ENCODE assay signal across 8 cellular contexts in the genomic region with DNA sequence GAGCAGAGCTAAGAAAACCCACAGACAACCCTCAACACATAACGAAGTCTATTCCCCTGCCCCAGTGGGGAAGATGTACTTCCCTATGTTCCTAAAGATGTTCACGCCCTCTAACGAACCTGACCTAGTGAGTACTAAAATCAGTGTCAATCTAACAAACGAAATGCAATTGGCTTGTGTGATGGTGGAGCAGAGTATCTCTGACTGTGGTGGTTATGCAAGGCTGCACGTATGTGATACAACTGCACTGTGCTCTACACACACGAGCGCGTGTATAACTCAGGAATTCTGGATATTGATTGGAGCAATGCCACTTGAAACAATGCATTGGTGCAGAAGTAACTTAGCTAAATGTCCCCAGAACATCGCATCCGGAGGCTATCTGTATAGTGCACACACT. TPM values are rescaled to one million over a fixed set of nuclear protein-coding genes. Genes with fewer than 3 reads are reported as not detected.
A peak's percentile ranks its signal among the peaks of the same experiment; 100 is the strongest.
DNase-seq lines count a peak whose midpoint lies in the region; TF ChIP-seq lines count a peak whose summit lies in the region.

No MANE protein-coding gene starts in this region.

- BruUV-seq in A673 (replicated peaks; lab: Mats Ljungman, UMichigan) = no TSS peak

- H3K4me3 ChIP-seq in A673 (ENCODE audit: low read depth, low read length, poor library complexity, severe bottlenecking) (peak overlapping the region; percentile 94), adipocyte (ENCODE audit: low read length) (peak overlapping the region; percentile 86), thymus (ENCODE audit: low read length) (peak overlapping the region; percentile 77)

- no peaks in the 10 kb centered on the region for H3K9me3 ChIP-seq in A673 (ENCODE audit: low read depth, low read length, poor library complexity, severe bottlenecking)
- H3K9me3 ChIP-seq in adipocyte (ENCODE audit: control insufficient read depth, low read length) = no peaks in the 10 kb centered on the region
- no peaks in the 10 kb centered on the region for H3K9me3 ChIP-seq in thymus (ENCODE audit: control insufficient read depth)

- 47% methylated on average over 10 of the region's 10 CpGs for WGBS in thymus

- peaks cover 30% of the 10 kb centered on the region for H3K36me3 Mint-ChIP-seq in HFFc6 (ENCODE audit: low read depth)

- H3K4me1 Mint-ChIP-seq in HFFc6 (ENCODE audit: low read depth) = peaks cover 44% of the 10 kb centered on the region

- peak overlapping the region; percentile 92 for H3K9ac ChIP-seq in adipocyte (ENCODE audit: low read length)

- H3K27ac ChIP-seq in A673 (ENCODE audit: low read depth, low read length, poor library complexity, severe bottlenecking) = peak overlapping the region; percentile 91
- H3K27ac ChIP-seq in thymus (ENCODE audit: low read depth) = no peak overlapping the region

- H3K4me1 ChIP-seq in A673 (ENCODE audit: insufficient read depth, low read length, poor library complexity, severe bottlenecking) (peaks cover 11% of the 10 kb centered on the region), adipocyte (ENCODE audit: control insufficient read depth, insufficient read depth, low read length) (peaks cover 27% of the 10 kb centered on the region), thymus (ENCODE audit: control insufficient read depth, insufficient read depth, low read length) (peaks cover 29% of the 10 kb centered on the region)

- CTCF ChIA-PET in A673 (lab: Charles Lee) = no interaction called here

- no peak for DNase-seq in A673 (ENCODE audit: low spot score)
- DNase-seq in HFFc6 = peak; percentile 20
- DNase-seq in adipocyte (ENCODE audit: low read depth) = peak; percentile 62
- peak; percentile 50 for DNase-seq in kidney tubule cell (ENCODE audit: low spot score)
- DNase-seq in HUDEP-2 (lab: John Stamatoyannopoulos, UW; ENCODE audit: unreplicated experiment in 76 of 76) = no peak
- DNase-seq in NCI-H524 (lab: John Stamatoyannopoulos, UW) = no peak
- DNase-seq in D341Med (ENCODE audit: low spot score) = no peak

- H3K27ac Mint-ChIP-seq in HFFc6 = peak overlapping the region; percentile 68

- no peaks in the 10 kb centered on the region for H3K9me3 Mint-ChIP-seq in HFFc6

- POLR2A ChIA-PET in A673 (lab: Charles Lee; ENCODE audit: low non-redundant PET) = no interaction called here

- no peaks in the 10 kb centered on the region for H3K27me3 Mint-ChIP-seq in HFFc6 (ENCODE audit: insufficient read depth)

- H3K27me3 ChIP-seq in A673 (replicated peaks; ENCODE audit: insufficient read depth, low read depth, low read length, poor library complexity) (no peaks in the 10 kb centered on the region), adipocyte (replicated peaks; ENCODE audit: control insufficient read depth, insufficient read depth, low read length) (no peaks in the 10 kb centered on the region), thymus (ENCODE audit: control insufficient read depth, insufficient read depth) (no peaks in the 10 kb centered on the region)

- peak overlapping the region; percentile 91 for H3K4me3 Mint-ChIP-seq in HFFc6

- H3K36me3 ChIP-seq in A673 (ENCODE audit: insufficient read depth, low read length, poor library complexity, severe bottlenecking) (peaks cover 45% of the 10 kb centered on the region), adipocyte (ENCODE audit: control insufficient read depth, insufficient read depth, low read length, severe bottlenecking) (peaks cover 32% of the 10 kb centered on the region), thymus (ENCODE audit: control insufficient read depth, insufficient read depth) (peaks cover 10% of the 10 kb centered on the region)

- intact Hi-C loops in A673 (cut with micrococcal nuclease; ENCODE audit: unreplicated experiment) = no loop called here

- TF ChIP-seq CTCF in A673 (conservative IDR thresholded peaks at IDR 0.05; ENCODE audit: low read depth, low read length) (no peak), HFFc6 (IDR thresholded peaks at IDR 0.05) (no peak)

RNA-seq across cellular contexts. Expression of gene ANKRD16, which starts 1.3 kb away (rescaled TPM):
- 16.2 and 17.3 TPM in 2 replicates for total RNA-seq in A673 (2021)
- 1 to 10 TPM; 4.7 to 6.7 (median 5.5) TPM for total RNA-seq in HFFc6 (2021; fragmentation: NEBNext Ultra II Directional; extraction: Animal tissue kit (Norgen Biotek cat#: 25700))
- 6.4 TPM for polyA plus RNA-seq in thymus

RNA-seq across cellular contexts. Expression of gene FBH1, which starts 1.7 kb away (rescaled TPM):
- 84.0 and 87.5 TPM in 2 replicates for total RNA-seq in A673 (2021)
- 10 to 100 TPM; 60.1 to 69.8 (median 64.2) TPM for total RNA-seq in HFFc6 (2021; fragmentation: NEBNext Ultra II Directional; extraction: Animal tissue kit (Norgen Biotek cat#: 25700))
- 52.8 TPM for polyA plus RNA-seq in thymus

Comparison
In these comparisons a context has a peak if more than half of its experiments do, and no peak if none do; other contexts are left out.
1. DNase-seq: peak in HFFc6 (single experiment), adipocyte (single experiment) and kidney tubule cell (single experiment); none in A673 (single experiment), HUDEP-2 (0 of 76), NCI-H524 (0 of 2) and D341Med (single experiment).
2. Peak in every context shown above with its lines, with median percentiles within 50 percentile points of each other: H3K4me3 ChIP-seq.